ENCODE assay signal across 9 cellular contexts in genomic region chr1:184052750-184053149, GRCh38. TPM values are rescaled to one million over a fixed set of nuclear protein-coding genes. Genes with fewer than 3 reads are reported as not detected.
DNase-seq lines count a peak whose midpoint lies in the region; ATAC-seq and TF ChIP-seq lines count a peak whose summit lies in the region.
"Had no signal": no experiment of that assay in that cellular context is flagged by ENCODE, and none has a peak within 500 bp of the region (broad histone marks: within the 10 kb centered on the region; RNA-seq: fewer than 3 reads in every experiment).

No MANE protein-coding gene starts in this region.

- intact Hi-C loops in activated naive CD4-positive, alpha-beta T cell treated with anti-CD3 and anti-CD28 coated beads for 36 hours (cut with micrococcal nuclease), result loop anchor here (1.0 to 10.0 kb wide), 10 partner anchors 96 to 992 kb away; partner anchors contain the start of genes APOBEC4, ARPC5, C1orf21 and NIBAN1
- intact Hi-C loops in activated CD4-positive, alpha-beta memory T cell treated with anti-CD3 and anti-CD28 coated beads for 36 hours (cut with micrococcal nuclease), result loop anchor here (1.0 to 10.0 kb wide), 6 partner anchors 96 to 1105 kb away; partner anchors contain the start of genes C1orf21, SWT1 and TRMT1L

- peaks cover 9% of the 10 kb centered on the region; the same call in 1 of the 2 replicates for H3K27me3 ChIP-seq in iPS-20b (ENCODE audit: insufficient read depth, low read length)
- H3K27me3 ChIP-seq in thoracic aorta (replicated peaks; ENCODE audit: insufficient read depth), result no peaks in the 10 kb centered on the region

- H3K9ac ChIP-seq in iPS-20b (ENCODE audit: low read depth, low read length), result peak overlapping the region; percentile 95; the same call in 1 of the 2 replicates

- peaks cover 38% of the 10 kb centered on the region for H3K4me1 ChIP-seq in iPS-20b (ENCODE audit: insufficient read depth, low read length)
- H3K4me1 ChIP-seq in thoracic aorta (ENCODE audit: control insufficient read depth in 1 of 2, low read depth in 2 of 2), result peaks cover 13 to 37% of the 10 kb centered on the region in 2 donors

- no peak for TF ChIP-seq CTCF in thoracic aorta (IDR thresholded peaks at IDR 0.05)

- H3K27me3 Mint-ChIP-seq in activated naive CD4-positive, alpha-beta T cell treated with anti-CD3 and anti-CD28 coated beads for 36 hours (ENCODE audit: low read depth), result peaks cover 3% of the 10 kb centered on the region
- peaks cover 5% of the 10 kb centered on the region for H3K27me3 Mint-ChIP-seq in activated CD4-positive, alpha-beta memory T cell treated with anti-CD3 and anti-CD28 coated beads for 36 hours

- peak overlapping the region; percentile 88 for H3K4me3 ChIP-seq in iPS-20b (ENCODE audit: low read length)
- peak overlapping the region; percentile 90 for H3K4me3 ChIP-seq in thoracic aorta

- H3K36me3 Mint-ChIP-seq in activated naive CD4-positive, alpha-beta T cell treated with anti-CD3 and anti-CD28 coated beads for 36 hours (ENCODE audit: low read depth), result peaks cover 19% of the 10 kb centered on the region
- peaks cover 17 to 30% of the 10 kb centered on the region in 2 donors for H3K36me3 Mint-ChIP-seq in activated naive CD4-positive, alpha-beta T cell treated with anti-CD3 and anti-CD28 coated beads, Interleukin-2, amount 50 U/mL, for 72 hours
- H3K36me3 Mint-ChIP-seq in activated CD4-positive, alpha-beta memory T cell treated with anti-CD3 and anti-CD28 coated beads for 36 hours, result peaks cover 16% of the 10 kb centered on the region

- CTCF ChIA-PET in activated naive CD4-positive, alpha-beta T cell treated with anti-CD3 and anti-CD28 coated beads for 36 hours (lab: Charles Lee), result no interaction called here
- CTCF ChIA-PET in activated CD4-positive, alpha-beta memory T cell treated with anti-CD3 and anti-CD28 coated beads for 36 hours (lab: Charles Lee), result interaction anchor here (1.6 kb wide), 1 partner anchor 108 kb away, joined by 4 read pairs; no protein-coding TSS in a partner anchor

- ATAC-seq in activated naive CD4-positive, alpha-beta T cell treated with anti-CD3 and anti-CD28 coated beads, Interleukin-2, amount 50 U/mL, for 72 hours, result no peak
- no peak for ATAC-seq in thoracic aorta (ENCODE audit: insufficient number of reproducible peaks, low FRiP score, low read depth)
- no peak for ATAC-seq in HG03354 (IDR thresholded peaks at IDR 0.05; ENCODE audit: poor library complexity, severe bottlenecking, unreplicated experiment)
- no peak for ATAC-seq in HG02763 (IDR thresholded peaks at IDR 0.05; ENCODE audit: unreplicated experiment)

- H3K27ac ChIP-seq in iPS-20b (ENCODE audit: low read length), result no peak overlapping the region
- H3K27ac ChIP-seq in thoracic aorta, result no peak overlapping the region

- peak overlapping the region; percentile 96 for H3K4me3 Mint-ChIP-seq in activated naive CD4-positive, alpha-beta T cell treated with anti-CD3 and anti-CD28 coated beads for 36 hours
- peak overlapping the region; percentile 98 for H3K4me3 Mint-ChIP-seq in activated CD4-positive, alpha-beta memory T cell treated with anti-CD3 and anti-CD28 coated beads for 36 hours

- H3K36me3 ChIP-seq in iPS-20b (ENCODE audit: insufficient read depth, low read depth, low read length) (peaks cover 5% of the 10 kb centered on the region), thoracic aorta (no peaks in the 10 kb centered on the region)

- H3K9me3 ChIP-seq in iPS-20b (ENCODE audit: insufficient read depth, low read depth, low read length) (no peaks in the 10 kb centered on the region), thoracic aorta (no peaks in the 10 kb centered on the region)

- peaks cover 38% of the 10 kb centered on the region for H3K4me1 Mint-ChIP-seq in activated naive CD4-positive, alpha-beta T cell treated with anti-CD3 and anti-CD28 coated beads for 36 hours (ENCODE audit: low read depth)
- H3K4me1 Mint-ChIP-seq in activated CD4-positive, alpha-beta memory T cell treated with anti-CD3 and anti-CD28 coated beads for 36 hours (ENCODE audit: low read depth), result peaks cover 39% of the 10 kb centered on the region

- POLR2A ChIA-PET in activated CD4-positive, alpha-beta memory T cell treated with anti-CD3 and anti-CD28 coated beads for 36 hours (lab: Charles Lee), result interaction anchor here (0.7 to 1.3 kb wide), 2 partner anchors 14 to 108 kb away, joined by 3 read pairs; no protein-coding TSS in a partner anchor

- H3K9me3 Mint-ChIP-seq in activated naive CD4-positive, alpha-beta T cell treated with anti-CD3 and anti-CD28 coated beads for 36 hours, result no peaks in the 10 kb centered on the region
- peaks cover 0 to 6% of the 10 kb centered on the region in 2 donors for H3K9me3 Mint-ChIP-seq in activated naive CD4-positive, alpha-beta T cell treated with anti-CD3 and anti-CD28 coated beads, Interleukin-2, amount 50 U/mL, for 72 hours
- H3K9me3 Mint-ChIP-seq in activated CD4-positive, alpha-beta memory T cell treated with anti-CD3 and anti-CD28 coated beads for 36 hours, result no peaks in the 10 kb centered on the region

- H3K27ac Mint-ChIP-seq in activated naive CD4-positive, alpha-beta T cell treated with anti-CD3 and anti-CD28 coated beads for 36 hours, result no peak overlapping the region
- peak overlapping the region in 1 of 2 donors; percentile 91 for H3K27ac Mint-ChIP-seq in activated naive CD4-positive, alpha-beta T cell treated with anti-CD3 and anti-CD28 coated beads, Interleukin-2, amount 50 U/mL, for 72 hours
- no peak overlapping the region for H3K27ac Mint-ChIP-seq in activated CD4-positive, alpha-beta memory T cell treated with anti-CD3 and anti-CD28 coated beads for 36 hours

- no peak for DNase-seq in activated naive CD4-positive, alpha-beta T cell treated with anti-CD3 and anti-CD28 coated beads for 36 hours
- DNase-seq in activated naive CD4-positive, alpha-beta T cell treated with anti-CD3 and anti-CD28 coated beads, Interleukin-2, amount 50 U/mL, for 72 hours (ENCODE audit: low spot score in 2 of 2), result no peak
- DNase-seq in activated CD4-positive, alpha-beta memory T cell treated with anti-CD3 and anti-CD28 coated beads for 36 hours, result no peak
- DNase-seq in thoracic aorta (ENCODE audit: low spot score) (no peak), COLO668 (lab: John Stamatoyannopoulos, UW; ENCODE audit: unreplicated experiment) (no peak)
- DNase-seq: activated CD4-positive, CD25-positive, alpha-beta regulatory T cell treated with anti-CD3 and anti-CD28 coated beads, Interleukin-2, amount 50 U/mL, for 72 hours had no signal

RNA-seq across cellular contexts. Expression of gene TSEN15, which starts 1.2 kb away (rescaled TPM):
- total RNA-seq in activated naive CD4-positive, alpha-beta T cell treated with anti-CD3 and anti-CD28 coated beads for 36 hours, result 10 to 100 TPM; 52.6 to 57.6 TPM
- total RNA-seq in activated naive CD4-positive, alpha-beta T cell treated with anti-CD3 and anti-CD28 coated beads, Interleukin-2, amount 50 U/mL, for 72 hours, result 10 to 100 TPM; 12.0 to 27.7 TPM
- total RNA-seq in activated CD4-positive, alpha-beta memory T cell treated with anti-CD3 and anti-CD28 coated beads for 36 hours, result 10 to 100 TPM; 44.1 to 44.3 TPM
- 10 to 100 TPM; 24.8 to 29.7 TPM for total RNA-seq in thoracic aorta

RNA-seq across cellular contexts. Expression of gene COLGALT2, which starts 15.2 kb away (rescaled TPM):
- total RNA-seq in activated naive CD4-positive, alpha-beta T cell treated with anti-CD3 and anti-CD28 coated beads for 36 hours, result 1 to 10 TPM; 1.2 to 1.4 TPM
- total RNA-seq in activated naive CD4-positive, alpha-beta T cell treated with anti-CD3 and anti-CD28 coated beads, Interleukin-2, amount 50 U/mL, for 72 hours, result 1 to 10 TPM in 1 of 2 donors, under 1 TPM in 1; 0.07 to 1.0 TPM
- 1 to 10 TPM; 2.3 to 2.5 TPM for total RNA-seq in activated CD4-positive, alpha-beta memory T cell treated with anti-CD3 and anti-CD28 coated beads for 36 hours
- total RNA-seq in thoracic aorta, result 1 to 10 TPM; 2.6 to 5.8 TPM
